In the genomic region with DNA sequence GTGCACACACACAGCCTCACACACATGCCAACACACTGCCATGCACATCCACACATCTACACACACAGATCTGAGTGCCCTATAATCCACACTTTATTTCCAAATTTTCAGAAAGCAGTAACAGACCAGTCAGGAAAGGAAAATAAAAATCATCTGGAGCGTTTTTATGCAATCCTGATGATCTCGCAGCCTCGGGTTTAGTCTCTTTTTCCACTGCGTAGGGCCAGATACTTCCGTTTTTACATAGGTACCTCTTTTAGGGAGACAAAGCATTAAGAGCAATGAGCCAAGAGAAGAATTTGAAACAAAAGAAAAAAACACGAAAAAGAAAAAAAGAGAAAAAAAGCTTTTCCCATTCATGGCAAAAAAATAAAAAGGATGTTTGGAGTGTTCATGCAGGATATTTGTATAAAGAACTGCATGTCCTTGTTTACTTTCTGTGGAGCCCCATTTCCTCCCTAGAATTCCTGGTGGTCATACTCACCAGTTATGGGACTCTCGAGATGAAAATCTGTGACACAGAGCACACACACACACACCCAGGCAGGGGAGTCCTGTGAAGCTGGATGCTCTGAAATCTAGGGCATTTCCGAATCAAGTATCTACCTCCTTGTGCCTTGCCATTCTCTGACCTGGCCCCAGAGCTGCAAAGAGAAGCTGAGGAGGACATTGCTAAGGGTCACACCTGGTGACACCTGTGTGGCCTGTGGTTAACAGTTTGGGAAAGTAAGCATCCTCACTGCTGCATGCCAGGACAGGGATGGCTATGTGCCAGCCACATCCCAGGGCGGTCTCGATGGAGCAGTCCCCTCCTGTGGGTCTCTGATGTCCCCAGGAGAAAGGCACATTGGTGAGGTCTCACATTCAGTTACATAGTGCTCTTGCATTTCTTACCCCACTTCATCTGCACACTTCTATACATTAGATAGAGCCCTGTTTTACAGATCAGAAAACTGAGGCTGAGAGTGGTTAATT, we compare ENCODE assay signal across 10 cellular contexts.
DNase-seq lines count a peak whose midpoint lies in the region; ATAC-seq and TF ChIP-seq lines count a peak whose summit lies in the region.
"Had no signal": no experiment of that assay in that cellular context is flagged by ENCODE, and none has a peak within 500 bp of the region (broad histone marks: within the 10 kb centered on the region; RNA-seq: fewer than 3 reads in every experiment).

No MANE protein-coding gene starts in this region.

- no peaks in the 10 kb centered on the region for H3K9me3 ChIP-seq in CD4-positive, alpha-beta memory T cell (ENCODE audit: control insufficient read depth in 1 of 2, low read length in 2 of 2)
- H3K9me3 ChIP-seq in IMR-90 (ENCODE audit: control insufficient read depth, insufficient read depth, low read length), result no peaks in the 10 kb centered on the region
- H3K9me3 ChIP-seq in adipocyte (ENCODE audit: control insufficient read depth, low read length), result no peaks in the 10 kb centered on the region

- TF ChIP-seq RAD21 in IMR-90 (IDR thresholded peaks at IDR 0.05; ENCODE audit: low read length), result no peak

- BruUV-seq in IMR-90 (replicated peaks; lab: Mats Ljungman, UMichigan), result no TSS peak

- dilution Hi-C loops in IMR-90 (cut with HindIII; ENCODE audit: low sequenced_read_pairs, unreplicated experiment), result no loop called here

- no peak for TF ChIP-seq CTCF in IMR-90 (conservative IDR thresholded peaks at IDR 0.05; ENCODE audit: low read depth, low read length)

- H2AFZ ChIP-seq in IMR-90 (replicated peaks; ENCODE audit: low read length, poor library complexity), result peak overlapping the region; percentile 78

- ATAC-seq in IMR-90 (ENCODE audit: low read depth) (peak; percentile 89), memory B cell (ENCODE audit: low read depth) (no peak), GM21576 (IDR thresholded peaks at IDR 0.05; ENCODE audit: unreplicated experiment) (no peak), HG02678 (IDR thresholded peaks at IDR 0.05; ENCODE audit: unreplicated experiment) (no peak)
- ATAC-seq: Right ventricle myocardium inferior had no signal

- H4K20me1 ChIP-seq in IMR-90 (ENCODE audit: insufficient read depth, low read length), result no peaks in the 10 kb centered on the region

- H3K27ac ChIP-seq in CD4-positive, alpha-beta memory T cell (ENCODE audit: low read depth, low read length), result no peak overlapping the region
- peak overlapping the region; percentile 80 for H3K27ac ChIP-seq in IMR-90 (ENCODE audit: insufficient read depth, low read length)

- H3K9me3 Mint-ChIP-seq in CD4-positive, alpha-beta memory T cell, result peaks cover 0 to 2% (median 0%) of the 10 kb centered on the region in 8 donors
- no peaks in the 10 kb centered on the region for H3K9me3 Mint-ChIP-seq in memory B cell

- no peak for TF ChIP-seq POLR2A in IMR-90 (IDR thresholded peaks at IDR 0.05; ENCODE audit: low read depth, low read length)

- CTCF ChIA-PET in CD4-positive, alpha-beta memory T cell (lab: Charles Lee; ENCODE audit: partially characterized antibody), result interaction anchor here (0.8 kb wide), 1 partner anchor 10 kb away, joined by 3 read pairs; no protein-coding TSS in a partner anchor
- CTCF ChIA-PET in IMR-90 (lab: Yijun Ruan, JAX), result interaction anchor here (0.6 to 0.9 kb wide), 2 partner anchors 76 to 86 kb away, joined by 3 read pairs; no protein-coding TSS in a partner anchor

- peaks cover 83% of the 10 kb centered on the region for H3K4me1 ChIP-seq in CD4-positive, alpha-beta memory T cell (ENCODE audit: insufficient read depth, low read length)
- H3K4me1 ChIP-seq in IMR-90 (ENCODE audit: control insufficient read depth, insufficient read depth, low read length), result peaks cover 15% of the 10 kb centered on the region
- peaks cover 43% of the 10 kb centered on the region for H3K4me1 ChIP-seq in adipocyte (ENCODE audit: control insufficient read depth, insufficient read depth, low read length)

- peak overlapping the region; percentile 72 to 97 for H4K8ac ChIP-seq in IMR-90 (ENCODE audit: low read depth in 2 of 2, low read length in 2 of 2)

- peak overlapping the region; percentile 92 for H2AK9ac ChIP-seq in IMR-90 (replicated peaks; ENCODE audit: low read depth, low read length, poor library complexity)

- H4K91ac ChIP-seq in IMR-90 (ENCODE audit: insufficient read depth, low read depth, low read length), result peak overlapping the region; percentile 99

- POLR2A ChIA-PET in CD4-positive, alpha-beta memory T cell (lab: Charles Lee; ENCODE audit: partially characterized antibody), result interaction anchor here (1.1 kb wide), 1 partner anchor 9 kb away, joined by 3 read pairs; no protein-coding TSS in a partner anchor
- POLR2A ChIA-PET in IMR-90 (lab: Charles Lee; ENCODE audit: unreplicated experiment), result no interaction called here

- peak overlapping the region; percentile 71; the same call in 1 of the 2 replicates for H3K9ac ChIP-seq in IMR-90 (ENCODE audit: low read depth, low read length)
- H3K9ac ChIP-seq in adipocyte (ENCODE audit: low read length), result peak overlapping the region; percentile 48

- intact Hi-C loops in CD4-positive, alpha-beta memory T cell (cut with micrococcal nuclease), result no loop called here
- intact Hi-C loops in IMR-90 (cut with micrococcal nuclease), result no loop called here

- peak overlapping the region; percentile 97 for H3K14ac ChIP-seq in IMR-90 (replicated peaks; ENCODE audit: low read depth, low read length)

- H3K27me3 Mint-ChIP-seq in CD4-positive, alpha-beta memory T cell, result no peaks in the 10 kb centered on the region
- H3K27me3 Mint-ChIP-seq in memory B cell, result no peaks in the 10 kb centered on the region

- H3K4ac ChIP-seq in IMR-90 (ENCODE audit: low read depth, low read length), result peak overlapping the region; percentile 99

- H3K4me3 Mint-ChIP-seq in CD4-positive, alpha-beta memory T cell, result peak overlapping the region in 5 of 8 donors; percentile 12 to 57 (median 33)
- peak overlapping the region; percentile 0 for H3K4me3 Mint-ChIP-seq in memory B cell

- H3K4me3 ChIP-seq in CD4-positive, alpha-beta memory T cell (ENCODE audit: low read length in 2 of 2), result no peak overlapping the region
- H3K4me3 ChIP-seq in IMR-90 (ENCODE audit: insufficient read depth, low read depth, low read length), result no peak overlapping the region
- peak overlapping the region; percentile 13 for H3K4me3 ChIP-seq in adipocyte (ENCODE audit: low read length)

- peaks cover 74 to 95% (median 85%) of the 10 kb centered on the region in 4 donors for H3K4me1 Mint-ChIP-seq in CD4-positive, alpha-beta memory T cell
- H3K4me1 Mint-ChIP-seq in memory B cell, result peaks cover 33% of the 10 kb centered on the region

- H3K27ac Mint-ChIP-seq in CD4-positive, alpha-beta memory T cell, result peak overlapping the region; percentile 18 to 72 (median 39)
- no peak overlapping the region for H3K27ac Mint-ChIP-seq in memory B cell

- H3K56ac ChIP-seq in IMR-90 (ENCODE audit: extremely low read depth, insufficient read depth, low read length), result peak overlapping the region; percentile 91

- H3K36me3 ChIP-seq in CD4-positive, alpha-beta memory T cell (ENCODE audit: insufficient read depth, low read length), result peaks cover 10% of the 10 kb centered on the region
- H3K36me3 ChIP-seq in IMR-90 (ENCODE audit: control insufficient read depth, insufficient read depth, low read length) (no peaks in the 10 kb centered on the region), adipocyte (ENCODE audit: control insufficient read depth, insufficient read depth, low read length, severe bottlenecking) (no peaks in the 10 kb centered on the region)

- H3K23ac ChIP-seq in IMR-90 (ENCODE audit: low read depth, low read length), result peak overlapping the region; percentile 97

- H2AK5ac ChIP-seq in IMR-90 (ENCODE audit: low read depth, low read length), result peak overlapping the region; percentile 99

- peaks cover 37% of the 10 kb centered on the region for H3K9me1 ChIP-seq in IMR-90 (ENCODE audit: insufficient read depth, low read length)

- 71% methylated on average over 2 of the region's 10 CpGs; no CpG with 5 or more reads in 1 of the 2 experiments for WGBS in IMR-90 (ENCODE audit: extremely low coverage in 2 of 2, insufficient read length in 1 of 2), 2 experiments

- in situ Hi-C loops in IMR-90 (cut with MboI; ENCODE audit: low sequenced_read_pairs), result no loop called here

- H2BK120ac ChIP-seq in IMR-90 (ENCODE audit: low read depth, low read length), result peak overlapping the region; percentile 99

- peaks cover 37 to 44% of the 10 kb centered on the region in 2 donors for H3K36me3 Mint-ChIP-seq in CD4-positive, alpha-beta memory T cell
- peaks cover 28% of the 10 kb centered on the region for H3K36me3 Mint-ChIP-seq in memory B cell

- peak overlapping the region; percentile 79 for H2BK5ac ChIP-seq in IMR-90 (ENCODE audit: low read depth, low read length, poor library complexity, severe bottlenecking)

- H2BK15ac ChIP-seq in IMR-90 (ENCODE audit: low read depth, low read length), result peak overlapping the region; percentile 98; the same call in 2 of the 3 replicates

- peak overlapping the region; percentile 87 for H4K5ac ChIP-seq in IMR-90 (ENCODE audit: low read depth, low read length)

- DNase-seq in CD4-positive, alpha-beta memory T cell, result no peak
- DNase-seq in IMR-90 (peak; percentile 83), adipocyte (ENCODE audit: low read depth) (peak; percentile 50), memory B cell (ENCODE audit: low spot score in 2 of 2) (no peak), mesenteric fat pad (ENCODE audit: low spot score) (no peak), NCI-H128 (lab: John Stamatoyannopoulos, UW; ENCODE audit: unreplicated experiment) (no peak)
- DNase-seq: NCI-H2081 had no signal

- peak overlapping the region; percentile 58 for H3K4me2 ChIP-seq in IMR-90 (ENCODE audit: low read depth, low read length)

- no peaks in the 10 kb centered on the region for H3K27me3 ChIP-seq in CD4-positive, alpha-beta memory T cell (ENCODE audit: insufficient read depth, low read length)
- H3K27me3 ChIP-seq in IMR-90 (ENCODE audit: control insufficient read depth, insufficient read depth, low read length), result no peaks in the 10 kb centered on the region
- no peaks in the 10 kb centered on the region for H3K27me3 ChIP-seq in adipocyte (replicated peaks; ENCODE audit: control insufficient read depth, insufficient read depth, low read length)

- peaks cover 3 to 38% of the 10 kb centered on the region in 2 experiments; a peak in 2 of 4 replicates for H3K79me1 ChIP-seq in IMR-90 (ENCODE audit: low read depth in 1 of 2, low read length in 2 of 2)

- H2BK20ac ChIP-seq in IMR-90 (ENCODE audit: low read depth, low read length), result peak overlapping the region; percentile 99

- H3K18ac ChIP-seq in IMR-90 (ENCODE audit: low read depth, low read length), result peak overlapping the region; percentile 95

TF ChIP-seq in IMR-90, 13 proteins besides CTCF, POLR2A, EP300 and RAD21 (continues in another document):
- TF ChIP-seq, protein P1, sequence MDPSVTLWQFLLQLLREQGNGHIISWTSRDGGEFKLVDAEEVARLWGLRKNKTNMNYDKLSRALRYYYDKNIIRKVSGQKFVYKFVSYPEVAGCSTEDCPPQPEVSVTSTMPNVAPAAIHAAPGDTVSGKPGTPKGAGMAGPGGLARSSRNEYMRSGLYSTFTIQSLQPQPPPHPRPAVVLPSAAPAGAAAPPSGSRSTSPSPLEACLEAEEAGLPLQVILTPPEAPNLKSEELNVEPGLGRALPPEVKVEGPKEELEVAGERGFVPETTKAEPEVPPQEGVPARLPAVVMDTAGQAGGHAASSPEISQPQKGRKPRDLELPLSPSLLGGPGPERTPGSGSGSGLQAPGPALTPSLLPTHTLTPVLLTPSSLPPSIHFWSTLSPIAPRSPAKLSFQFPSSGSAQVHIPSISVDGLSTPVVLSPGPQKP (IDR thresholded peaks at IDR 0.05; ENCODE audit: borderline replicate concordance, low read depth, low read length), result no peak

Comparison
In these comparisons a context has a peak if more than half of its experiments do, and no peak if none do; other contexts are left out.
1. DNase-seq: peak in IMR-90 (single experiment) and adipocyte (single experiment); none in CD4-positive, alpha-beta memory T cell (0 of 5), memory B cell (0 of 2), mesenteric fat pad (single experiment) and NCI-H128 (single experiment).